Comparison of ENCODE assay signal across 1 cellular context in genomic region chr20:2331901-2332565, GRCh38.
TF ChIP-seq lines count a peak whose summit lies in the region.

No MANE protein-coding gene starts in this region.

TF ChIP-seq in HepG2, 621 proteins besides CTCF, POLR2A, EP300 and RAD21 (continued from another document):
- no peak for TF ChIP-seq REST (IDR thresholded peaks at IDR 0.05; ENCODE audit: borderline replicate concordance in 1 of 2, low read depth in 1 of 2, low read length in 2 of 2)
- TF ChIP-seq ATF7-NPFF (CRISPR knock-in tag; IDR thresholded peaks at IDR 0.05; ENCODE audit: low read depth): no peak
- no peak for TF ChIP-seq ZNF556 (CRISPR knock-in tag; IDR thresholded peaks at IDR 0.05; ENCODE audit: borderline replicate concordance)
- no peak for TF ChIP-seq AGO1 (IDR thresholded peaks at IDR 0.05; ENCODE audit: low read depth, low read length, poor library complexity, severe bottlenecking)
